12 cellular contexts compared by ENCODE assay signal in genomic region chr18:46338761-46339160, GRCh38.
DNase-seq lines count a peak whose midpoint lies in the region; ATAC-seq and TF ChIP-seq lines count a peak whose summit lies in the region.
"Had no signal": no experiment of that assay in that cellular context is flagged by ENCODE, and none has a peak within 500 bp of the region (broad histone marks: within the 10 kb centered on the region; RNA-seq: fewer than 3 reads in every experiment).

No MANE protein-coding gene starts in this region.

- H3K4me3 ChIP-seq in CD8-positive, alpha-beta memory T cell (ENCODE audit: low read length): no peak overlapping the region

- H3K4me3 Mint-ChIP-seq in CD8-positive, alpha-beta memory T cell: peak overlapping the region in 6 of 7 donors; percentile 24 to 93 (median 44)
- H3K4me3 Mint-ChIP-seq in activated T-helper 1 cell treated with anti-CD3 and anti-CD28 coated beads, Interleukin-12 subunit alpha, Interleukin-12 subunit beta, Interleukin-2, Interleukin-4 antibody, amounts not matched to agents 30 ng/mL and 10 ng/mL and 1 ng/mL, durations not matched to agents 14 hours and 24 hours and 36 hours: peak overlapping the region; percentile 24
- peak overlapping the region; percentile 27 to 64 (median 29) for H3K4me3 Mint-ChIP-seq in nephron

- peaks cover 13% of the 10 kb centered on the region for H3K27me3 ChIP-seq in CD8-positive, alpha-beta memory T cell (ENCODE audit: insufficient read depth, low read length, poor library complexity, severe bottlenecking)
- H3K27me3 ChIP-seq: BE2C had no signal

- H3K9me3 ChIP-seq in CD8-positive, alpha-beta memory T cell (ENCODE audit: low read length): no peaks in the 10 kb centered on the region
- H3K9me3 ChIP-seq: BE2C had no signal

- H3K27ac Mint-ChIP-seq in CD8-positive, alpha-beta memory T cell: peak overlapping the region in 4 of 8 donors; percentile 6 to 63 (median 20)
- no peak overlapping the region for H3K27ac Mint-ChIP-seq in activated T-helper 1 cell treated with anti-CD3 and anti-CD28 coated beads, Interleukin-12 subunit alpha, Interleukin-12 subunit beta, Interleukin-2, Interleukin-4 antibody, amounts not matched to agents 30 ng/mL and 10 ng/mL and 1 ng/mL, durations not matched to agents 14 hours and 24 hours and 36 hours
- H3K27ac Mint-ChIP-seq in nephron: peak overlapping the region; percentile 69 to 83 (median 76)
- no peak overlapping the region for H3K27ac Mint-ChIP-seq in activated naive CD4-positive, alpha-beta T cell treated with anti-CD3 and anti-CD28 coated beads, Interleukin-2, amount 50 U/mL, for 72 hours

- CTCF ChIA-PET in CD8-positive, alpha-beta memory T cell (lab: Charles Lee): no interaction called here

- ATAC-seq in activated naive CD4-positive, alpha-beta T cell treated with anti-CD3 and anti-CD28 coated beads, Interleukin-2, amount 50 U/mL, for 72 hours: no peak
- no peak for ATAC-seq in GM19328 (IDR thresholded peaks at IDR 0.05; ENCODE audit: unreplicated experiment)

- no peak for TF ChIP-seq CTCF in nephron (IDR thresholded peaks at IDR 0.05; ENCODE audit: unreplicated experiment in 3 of 3)

- H3K36me3 ChIP-seq in CD8-positive, alpha-beta memory T cell (ENCODE audit: insufficient read depth, low read length): no peaks in the 10 kb centered on the region
- H3K36me3 ChIP-seq: BE2C had no signal

- H3K36me3 Mint-ChIP-seq in CD8-positive, alpha-beta memory T cell: no peaks in the 10 kb centered on the region
- peaks cover 2% of the 10 kb centered on the region for H3K36me3 Mint-ChIP-seq in activated T-helper 1 cell treated with anti-CD3 and anti-CD28 coated beads, Interleukin-12 subunit alpha, Interleukin-12 subunit beta, Interleukin-2, Interleukin-4 antibody, amounts not matched to agents 30 ng/mL and 10 ng/mL and 1 ng/mL, durations not matched to agents 14 hours and 24 hours and 36 hours (ENCODE audit: low read depth)
- peaks cover 3% of the 10 kb centered on the region for H3K36me3 Mint-ChIP-seq in nephron (ENCODE audit: low read depth)
- peaks cover 7% of the 10 kb centered on the region in 2 donors for H3K36me3 Mint-ChIP-seq in activated naive CD4-positive, alpha-beta T cell treated with anti-CD3 and anti-CD28 coated beads, Interleukin-2, amount 50 U/mL, for 72 hours

- H3K27ac ChIP-seq in CD8-positive, alpha-beta memory T cell (ENCODE audit: low read depth, low read length): no peak overlapping the region

- peaks cover 33 to 56% (median 38%) of the 10 kb centered on the region in 3 donors for H3K4me1 Mint-ChIP-seq in CD8-positive, alpha-beta memory T cell
- H3K4me1 Mint-ChIP-seq in activated T-helper 1 cell treated with anti-CD3 and anti-CD28 coated beads, Interleukin-12 subunit alpha, Interleukin-12 subunit beta, Interleukin-2, Interleukin-4 antibody, amounts not matched to agents 30 ng/mL and 10 ng/mL and 1 ng/mL, durations not matched to agents 14 hours and 24 hours and 36 hours (ENCODE audit: low read depth): peaks cover 71% of the 10 kb centered on the region
- H3K4me1 Mint-ChIP-seq in nephron: peaks cover 81% of the 10 kb centered on the region

- H3K27me3 Mint-ChIP-seq in CD8-positive, alpha-beta memory T cell: peaks cover 35 to 63% of the 10 kb centered on the region in 2 donors
- peaks cover 20% of the 10 kb centered on the region for H3K27me3 Mint-ChIP-seq in activated T-helper 1 cell treated with anti-CD3 and anti-CD28 coated beads, Interleukin-12 subunit alpha, Interleukin-12 subunit beta, Interleukin-2, Interleukin-4 antibody, amounts not matched to agents 30 ng/mL and 10 ng/mL and 1 ng/mL, durations not matched to agents 14 hours and 24 hours and 36 hours (ENCODE audit: insufficient read depth)
- peaks cover 11% of the 10 kb centered on the region for H3K27me3 Mint-ChIP-seq in nephron (ENCODE audit: low read depth)

- POLR2A ChIA-PET in CD8-positive, alpha-beta memory T cell (lab: Charles Lee): no interaction called here

- DNase-seq in CD8-positive, alpha-beta memory T cell: peak in 1 of 5 donors; percentile 39
- DNase-seq in Kasumi-1 (lab: John Stamatoyannopoulos, UW) (peak; percentile 35 to 46), NCI-H345 treated with DMSO at 0.1 percent for 48 hours (lab: John Stamatoyannopoulos, UW; ENCODE audit: unreplicated experiment) (no peak), cerebellum (ENCODE audit: low spot score) (no peak)
- no peak for DNase-seq in activated T-helper 1 cell treated with anti-CD3 and anti-CD28 coated beads, Interleukin-12 subunit alpha, Interleukin-12 subunit beta, Interleukin-2, Interleukin-4 antibody, amounts not matched to agents 30 ng/mL and 10 ng/mL and 1 ng/mL, durations not matched to agents 14 hours and 24 hours and 36 hours (ENCODE audit: low spot score)
- DNase-seq in activated naive CD4-positive, alpha-beta T cell treated with anti-CD3 and anti-CD28 coated beads, Interleukin-2, amount 50 U/mL, for 72 hours (ENCODE audit: low spot score in 2 of 2): no peak
- DNase-seq: anterior cingulate cortex; NK-92 treated with Interleukin-12 subunit alpha and Interleukin-12 subunit beta, amount 100 ng/mL, for 24 hours; stimulated activated CD4-positive, alpha-beta T cell treated with anti-CD3 and anti-CD28 coated beads, Interleukin-2, amount 100 ng/mL, for 48 hours had no signal

- H3K4me1 ChIP-seq in CD8-positive, alpha-beta memory T cell (ENCODE audit: insufficient read depth, low read length): peaks cover 4% of the 10 kb centered on the region

- intact Hi-C loops in activated T-helper 1 cell treated with anti-CD3 and anti-CD28 coated beads, Interleukin-12 subunit alpha, Interleukin-12 subunit beta, Interleukin-2, Interleukin-4 antibody, amounts not matched to agents 30 ng/mL and 10 ng/mL and 1 ng/mL, durations not matched to agents 14 hours and 24 hours and 36 hours (cut with micrococcal nuclease): loop anchor here (5.0 to 10.0 kb wide), 2 partner anchors 86 to 664 kb away; no protein-coding TSS in a partner anchor

- peaks cover 0 to 2% (median 0%) of the 10 kb centered on the region in 5 donors for H3K9me3 Mint-ChIP-seq in CD8-positive, alpha-beta memory T cell
- H3K9me3 Mint-ChIP-seq in activated T-helper 1 cell treated with anti-CD3 and anti-CD28 coated beads, Interleukin-12 subunit alpha, Interleukin-12 subunit beta, Interleukin-2, Interleukin-4 antibody, amounts not matched to agents 30 ng/mL and 10 ng/mL and 1 ng/mL, durations not matched to agents 14 hours and 24 hours and 36 hours: no peaks in the 10 kb centered on the region
- H3K9me3 Mint-ChIP-seq in nephron: no peaks in the 10 kb centered on the region
- H3K9me3 Mint-ChIP-seq in activated naive CD4-positive, alpha-beta T cell treated with anti-CD3 and anti-CD28 coated beads, Interleukin-2, amount 50 U/mL, for 72 hours: no peaks in the 10 kb centered on the region

Comparison
In these comparisons a context has a peak if more than half of its experiments do, and no peak if none do; other contexts are left out.
1. DNase-seq: peak in Kasumi-1 (2 of 2); none in activated T-helper 1 cell treated with anti-CD3 and anti-CD28 coated beads, Interleukin-12 subunit alpha, Interleukin-12 subunit beta, Interleukin-2, Interleukin-4 antibody, amounts not matched to agents 30 ng/mL and 10 ng/mL and 1 ng/mL, durations not matched to agents 14 hours and 24 hours and 36 hours (single experiment), NCI-H345 treated with DMSO at 0.1 percent for 48 hours (single experiment), cerebellum (single experiment) and activated naive CD4-positive, alpha-beta T cell treated with anti-CD3 and anti-CD28 coated beads, Interleukin-2, amount 50 U/mL, for 72 hours (0 of 2).
2. H3K27ac Mint-ChIP-seq: peak in nephron (3 of 3); none in activated T-helper 1 cell treated with anti-CD3 and anti-CD28 coated beads, Interleukin-12 subunit alpha, Interleukin-12 subunit beta, Interleukin-2, Interleukin-4 antibody, amounts not matched to agents 30 ng/mL and 10 ng/mL and 1 ng/mL, durations not matched to agents 14 hours and 24 hours and 36 hours (single experiment) and activated naive CD4-positive, alpha-beta T cell treated with anti-CD3 and anti-CD28 coated beads, Interleukin-2, amount 50 U/mL, for 72 hours (0 of 2).
3. Peak in every context shown above with its lines, with median percentiles within 50 percentile points of each other: H3K4me3 Mint-ChIP-seq.